In the genomic region with DNA sequence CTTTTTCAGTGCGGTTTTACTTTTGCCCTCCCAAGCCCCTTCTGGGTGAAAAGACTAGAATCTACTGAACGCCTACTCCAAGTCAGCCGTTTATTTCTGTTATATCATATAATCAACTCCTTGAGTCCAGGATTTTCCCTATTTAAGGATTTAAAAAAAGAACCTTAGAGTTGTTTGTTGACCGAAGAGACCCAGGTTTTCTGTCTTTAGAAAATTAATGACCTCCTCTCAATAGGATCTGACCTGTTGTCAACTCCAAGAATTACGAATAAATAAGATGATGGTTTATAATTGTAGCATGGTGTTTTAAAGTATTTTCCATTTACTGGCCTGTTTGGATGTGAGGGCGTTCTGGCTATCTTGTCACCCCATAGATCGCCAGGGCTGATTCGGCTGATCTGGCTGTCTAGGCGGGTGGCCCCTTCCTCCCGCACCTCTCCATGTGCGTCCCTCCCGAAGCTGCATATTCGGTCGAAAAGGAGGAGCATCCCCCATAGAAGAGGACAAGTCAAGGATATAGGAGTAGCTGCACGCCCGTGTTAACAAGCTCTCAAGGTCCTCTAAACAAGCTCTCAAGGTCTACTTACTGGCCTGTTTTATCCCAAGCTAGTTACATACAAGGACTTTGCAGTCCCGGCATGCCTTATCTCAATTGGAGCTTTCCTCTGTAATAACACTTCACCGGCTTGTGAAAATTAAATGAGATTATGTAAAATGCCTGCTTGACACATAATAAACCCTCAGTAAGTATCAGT, we compare ENCODE assay signal across 8 cellular contexts. TPM values are rescaled to one million over a fixed set of nuclear protein-coding genes. Genes with fewer than 3 reads are reported as not detected.
DNase-seq lines count a peak whose midpoint lies in the region; ATAC-seq and TF ChIP-seq lines count a peak whose summit lies in the region.

No MANE protein-coding gene starts in this region.

- H3K4me3 ChIP-seq in SK-N-SH (ENCODE audit: low read depth in 2 of 2, low read length in 1 of 2) (peak overlapping the region; percentile 78 to 99), esophagus muscularis mucosa (peak overlapping the region; percentile 70 to 95 (median 79)), prostate gland (peak overlapping the region; percentile 70 to 75)

- H3K79me2 ChIP-seq in SK-N-SH (ENCODE audit: insufficient read depth) = peaks cover 39% of the 10 kb centered on the region

- CTCF ChIA-PET in SK-N-SH (lab: Yijun Ruan, JAX) = interaction anchor here (1.8 kb wide), 1 partner anchor 39 kb away, joined by 4 read pairs; no protein-coding TSS in a partner anchor

- H3K9me2 ChIP-seq in SK-N-SH = no peaks in the 10 kb centered on the region

- no peak for TF ChIP-seq RAD21 in SK-N-SH (IDR thresholded peaks at IDR 0.05; ENCODE audit: low read length)

- no peaks in the 10 kb centered on the region for H3K9me3 ChIP-seq in SK-N-SH
- no peaks in the 10 kb centered on the region for H3K9me3 ChIP-seq in esophagus muscularis mucosa
- H3K9me3 ChIP-seq in prostate gland = no peaks in the 10 kb centered on the region

- intact Hi-C loops in esophagus muscularis mucosa (cut with DNase I) (no loop called here), prostate gland (cut with DNase I) (loop anchor here (10.0 kb wide), 1 partner anchor 235 kb away; the partner anchor contains the start of gene UBE2R2)

- H3F3A ChIP-seq in SK-N-SH (replicated peaks; ENCODE audit: insufficient read depth) = peaks cover 4% of the 10 kb centered on the region

- no peak for TF ChIP-seq EP300 in SK-N-SH (IDR thresholded peaks at IDR 0.05; ENCODE audit: borderline replicate concordance in 1 of 2, low read depth in 1 of 2, low read length in 1 of 2)
- TF ChIP-seq EP300 in esophagus muscularis mucosa (IDR thresholded peaks at IDR 0.05) = no peak

- H3K36me3 ChIP-seq in SK-N-SH (replicated peaks in 1 of 2; ENCODE audit: control insufficient read depth in 1 of 2, insufficient read depth in 2 of 2, low read length in 1 of 2) = no peaks in the 10 kb centered on the region
- H3K36me3 ChIP-seq in esophagus muscularis mucosa = no peaks in the 10 kb centered on the region
- H3K36me3 ChIP-seq in prostate gland = no peaks in the 10 kb centered on the region

- no peaks in the 10 kb centered on the region for H3K27me3 ChIP-seq in SK-N-SH (ENCODE audit: insufficient read depth)
- no peaks in the 10 kb centered on the region for H3K27me3 ChIP-seq in esophagus muscularis mucosa
- H3K27me3 ChIP-seq in prostate gland (replicated peaks; ENCODE audit: insufficient read depth) = no peaks in the 10 kb centered on the region

- POLR2A ChIA-PET in SK-N-SH (lab: Yijun Ruan, JAX) = interaction anchor here (1.5 to 2.7 kb wide), 3 partner anchors 17 to 31 kb away, joined by 6 to 8 read pairs (median 6); no protein-coding TSS in a partner anchor

- 58% methylated on average over 18 of the region's 18 CpGs for WGBS in SK-N-SH (ENCODE audit: low lambda C conversion rate)
- WGBS in esophagus muscularis mucosa = 51% methylated on average over 18 of the region's 18 CpGs
- WGBS in prostate gland = 42% methylated on average over 18 of the region's 18 CpGs

- DNase-seq in DMS153 treated with DMSO at 0.1 percent for 48 hours (lab: John Stamatoyannopoulos, UW; ENCODE audit: unreplicated experiment) = peak; percentile 10
- no peak for DNase-seq in DMS153 (lab: John Stamatoyannopoulos, UW)
- peak; percentile 21 for DNase-seq in SK-N-SH
- no peak for DNase-seq in esophagus muscularis mucosa (ENCODE audit: extremely low spot score)
- no peak for DNase-seq in prostate gland (ENCODE audit: low spot score)
- DNase-seq in NCI-H1048 (lab: John Stamatoyannopoulos, UW) = no peak

- TF ChIP-seq POLR2A in esophagus muscularis mucosa (IDR thresholded peaks at IDR 0.05; ENCODE audit: low read depth) (no peak), prostate gland (IDR thresholded peaks at IDR 0.05) (no peak)

- peak overlapping the region; percentile 96 for H3K4me2 ChIP-seq in SK-N-SH

- H3K4me1 ChIP-seq in SK-N-SH (ENCODE audit: control insufficient read depth in 1 of 2, insufficient read depth in 2 of 2, low read depth in 1 of 2, low read length in 1 of 2) = peaks cover 11% of the 10 kb centered on the region in 2 experiments; a peak in 2 of 4 replicates
- H3K4me1 ChIP-seq in esophagus muscularis mucosa = peaks cover 24 to 39% (median 30%) of the 10 kb centered on the region in 4 donors
- peaks cover 10% of the 10 kb centered on the region for H3K4me1 ChIP-seq in prostate gland (replicated peaks)

- H4K20me1 ChIP-seq in SK-N-SH (ENCODE audit: insufficient read depth) = peaks cover 17% of the 10 kb centered on the region; the same call in 1 of the 2 replicates

- H3K9ac ChIP-seq in SK-N-SH = peak overlapping the region; percentile 94

- ATAC-seq in HG02840 (IDR thresholded peaks at IDR 0.05; ENCODE audit: low FRiP score, unreplicated experiment) (no peak), HG02678 (IDR thresholded peaks at IDR 0.05; ENCODE audit: unreplicated experiment) (no peak)

- TF ChIP-seq CTCF in SK-N-SH (IDR thresholded peaks at IDR 0.05) = no peak
- TF ChIP-seq CTCF in esophagus muscularis mucosa (IDR thresholded peaks at IDR 0.05) = no peak
- no peak for TF ChIP-seq CTCF in prostate gland (IDR thresholded peaks at IDR 0.05)

- peak overlapping the region; percentile 97 for H2AFZ ChIP-seq in SK-N-SH (ENCODE audit: low read depth)

- H3K27ac ChIP-seq in SK-N-SH (ENCODE audit: low read depth in 2 of 2, low read length in 1 of 2) = peak overlapping the region; percentile 95 to 96
- peak overlapping the region; percentile 83 to 94 (median 92) for H3K27ac ChIP-seq in esophagus muscularis mucosa (replicated peaks in 1 of 4)
- H3K27ac ChIP-seq in prostate gland = peak overlapping the region; percentile 89 to 96

TF ChIP-seq in SK-N-SH, 30 proteins besides CTCF, POLR2A, EP300 and RAD21:
- TF ChIP-seq TCF12 (IDR thresholded peaks at IDR 0.05) (no peak), GABPA (IDR thresholded peaks at IDR 0.05; ENCODE audit: low read depth) (no peak), IRF3 (IDR thresholded peaks at IDR 0.05; ENCODE audit: low read depth, low read length) (no peak), SMC3 (IDR thresholded peaks at IDR 0.05; ENCODE audit: low read depth, low read length) (no peak), SIN3A (IDR thresholded peaks at IDR 0.05; ENCODE audit: borderline replicate concordance, low read depth, low read length) (no peak), JUND (IDR thresholded peaks at IDR 0.05) (no peak), RXRA (IDR thresholded peaks at IDR 0.05; ENCODE audit: borderline replicate concordance, low read depth) (no peak), RFX5 (IDR thresholded peaks at IDR 0.05; ENCODE audit: low read length) (no peak), MEF2A (IDR thresholded peaks at IDR 0.05; ENCODE audit: borderline replicate concordance, low read depth) (no peak), EZH2phosphoT487 (IDR thresholded peaks at IDR 0.05; ENCODE audit: borderline replicate concordance, low read depth) (no peak), TEAD4 (IDR thresholded peaks at IDR 0.05; ENCODE audit: borderline replicate concordance, insufficient read depth) (no peak), USF2 (IDR thresholded peaks at IDR 0.05; ENCODE audit: borderline replicate concordance, low read depth, low read length) (no peak), NFIC (IDR thresholded peaks at IDR 0.05; ENCODE audit: borderline replicate concordance) (no peak), NRF1 (IDR thresholded peaks at IDR 0.05; ENCODE audit: low read depth, low read length) (no peak), RCOR1 (IDR thresholded peaks at IDR 0.05; ENCODE audit: low read length) (no peak), CHD2 (IDR thresholded peaks at IDR 0.05; ENCODE audit: low read length, partially characterized antibody) (no peak), TAF1 (IDR thresholded peaks at IDR 0.05; ENCODE audit: borderline replicate concordance, low read depth, low read length) (no peak)
- TF ChIP-seq, protein P1, sequence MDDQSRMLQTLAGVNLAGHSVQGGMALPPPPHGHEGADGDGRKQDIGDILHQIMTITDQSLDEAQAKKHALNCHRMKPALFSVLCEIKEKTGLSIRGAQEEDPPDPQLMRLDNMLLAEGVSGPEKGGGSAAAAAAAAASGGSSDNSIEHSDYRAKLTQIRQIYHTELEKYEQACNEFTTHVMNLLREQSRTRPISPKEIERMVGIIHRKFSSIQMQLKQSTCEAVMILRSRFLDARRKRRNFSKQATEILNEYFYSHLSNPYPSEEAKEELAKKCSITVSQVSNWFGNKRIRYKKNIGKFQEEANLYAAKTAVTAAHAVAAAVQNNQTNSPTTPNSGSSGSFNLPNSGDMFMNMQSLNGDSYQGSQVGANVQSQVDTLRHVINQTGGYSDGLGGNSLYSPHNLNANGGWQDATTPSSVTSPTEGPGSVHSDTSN (IDR thresholded peaks at IDR 0.05) = no peak

RNA-seq across cellular contexts. Expression of gene UBAP2, which starts 1.1 kb away (rescaled TPM):
- polyA plus RNA-seq in SK-N-SH (2012; rRNA removed) = 12.8 and 15.8 TPM in 2 replicates
- 7.5 and 10.1 TPM in 2 replicates for polyA plus RNA-seq in SK-N-SH (2012; cell fraction: cytosol; rRNA removed)
- 29.3 and 33.1 TPM in 2 replicates for polyA plus RNA-seq in SK-N-SH (2012; cell fraction: nucleus; rRNA removed)
- total RNA-seq in esophagus muscularis mucosa = 10 to 100 TPM; 31.0 to 49.6 (median 37.6) TPM
- 10 to 100 TPM; 29.8 to 52.8 TPM for total RNA-seq in prostate gland

Comparison
In these comparisons a context has a peak if more than half of its experiments do, and no peak if none do; other contexts are left out.
1. DNase-seq: peak in DMS153 treated with DMSO at 0.1 percent for 48 hours (single experiment) and SK-N-SH (single experiment); none in DMS153 (single experiment), esophagus muscularis mucosa (single experiment), prostate gland (single experiment) and NCI-H1048 (single experiment).
2. Peak in every context shown above with its lines, with median percentiles within 50 percentile points of each other: H3K27ac ChIP-seq and H3K4me3 ChIP-seq.